15 cellular contexts compared by ENCODE assay signal in genomic region chr5:172744106-172745104, GRCh38. TPM values are rescaled to one million over a fixed set of nuclear protein-coding genes. Genes with fewer than 3 reads are reported as not detected.
DNase-seq lines count a peak whose midpoint lies in the region; ATAC-seq, FAIRE-seq and TF ChIP-seq lines count a peak whose summit lies in the region.
"Had no signal": no experiment of that assay in that cellular context is flagged by ENCODE, and none has a peak within 500 bp of the region (broad histone marks: within the 10 kb centered on the region; RNA-seq: fewer than 3 reads in every experiment).

No MANE protein-coding gene starts in this region.

- H3K27me3 Mint-ChIP-seq in CD8-positive, alpha-beta memory T cell: peaks cover 0 to 4% of the 10 kb centered on the region in 2 donors
- no peaks in the 10 kb centered on the region for H3K27me3 Mint-ChIP-seq in chondrocyte (ENCODE audit: low read depth)

- no peaks in the 10 kb centered on the region for H3K79me2 ChIP-seq in HepG2 (ENCODE audit: insufficient read depth, low read length)

- no peaks in the 10 kb centered on the region for H3K36me3 ChIP-seq in CD8-positive, alpha-beta memory T cell (ENCODE audit: insufficient read depth, low read length)
- H3K36me3 ChIP-seq in HepG2 (replicated peaks in 1 of 2; ENCODE audit: control insufficient read depth in 1 of 2, insufficient read depth in 2 of 2, low read length in 2 of 2) (no peaks in the 10 kb centered on the region), small intestine (ENCODE audit: control insufficient read depth in 2 of 2, insufficient read depth in 2 of 2, low read length in 2 of 2) (no peaks in the 10 kb centered on the region)
- H3K36me3 ChIP-seq: SJCRH30 had no signal

- TF ChIP-seq POLR2A in HepG2 (IDR thresholded peaks at IDR 0.05; ENCODE audit: insufficient read depth in 1 of 2, low read depth in 2 of 2, low read length in 2 of 2): no peak

- TF ChIP-seq RAD21 in HepG2 (CRISPR knock-in tag; IDR thresholded peaks at IDR 0.05): no peak

- peak in 2 of 5 donors; percentile 12 to 43 for DNase-seq in CD8-positive, alpha-beta memory T cell
- peak; percentile 73 for DNase-seq in chondrocyte (ENCODE audit: low spot score)
- DNase-seq in HepG2 (ENCODE audit: low spot score): no peak
- peak; percentile 27 for DNase-seq in small intestine
- no peak for DNase-seq in DMS53 (lab: John Stamatoyannopoulos, UW)
- no peak for DNase-seq in stimulated activated CD4-positive, alpha-beta T cell treated with anti-CD3 and anti-CD28 coated beads, Interleukin-15, amount 100 ng/mL, for 24 hours
- DNase-seq in stimulated activated naive CD4-positive, alpha-beta T cell treated with Interleukin-2 at 50 U/mL for 16 hours (lab: John Stamatoyannopoulos, UW): no peak
- DNase-seq: activated CD8-positive, alpha-beta memory T cell treated with anti-CD3 and anti-CD28 coated beads for 24 hours; activated effector memory CD4-positive, alpha-beta T cell treated with anti-CD3 and anti-CD28 coated beads, Interleukin-2, amount 50 U/mL, for 16 hours; effector memory CD4-positive, alpha-beta T cell; SJCRH30 had no signal

- peak overlapping the region in 7 of 8 donors; percentile 7 to 92 (median 73) for H3K27ac Mint-ChIP-seq in CD8-positive, alpha-beta memory T cell
- peak overlapping the region; percentile 75 for H3K27ac Mint-ChIP-seq in chondrocyte (ENCODE audit: unreplicated experiment)

- no peak overlapping the region for H3K9ac ChIP-seq in HepG2 (ENCODE audit: insufficient read depth, low read depth, low read length)

- H3K4me1 ChIP-seq in CD8-positive, alpha-beta memory T cell (ENCODE audit: insufficient read depth, low read length): no peaks in the 10 kb centered on the region
- H3K4me1 ChIP-seq in HepG2 (ENCODE audit: insufficient read depth, low read length): peaks cover 29% of the 10 kb centered on the region
- no peaks in the 10 kb centered on the region for H3K4me1 ChIP-seq in small intestine (ENCODE audit: control insufficient read depth in 2 of 2, insufficient read depth in 1 of 2, low read depth in 1 of 2, low read length in 1 of 2)

- BruUV-seq in HepG2 (replicated peaks; lab: Mats Ljungman, UMichigan): no TSS peak

- H3K27ac ChIP-seq in CD8-positive, alpha-beta memory T cell (ENCODE audit: low read depth, low read length): no peak overlapping the region
- H3K27ac ChIP-seq in HepG2 (ENCODE audit: extremely low read length, insufficient read depth, low read length): no peak overlapping the region
- H3K27ac ChIP-seq in small intestine (ENCODE audit: low read depth in 1 of 2, low read length in 1 of 2): no peak overlapping the region
- H3K27ac ChIP-seq: SJCRH30 had no signal

- H3K4me1 Mint-ChIP-seq in CD8-positive, alpha-beta memory T cell: peaks cover 15 to 35% (median 17%) of the 10 kb centered on the region in 3 donors
- peaks cover 58% of the 10 kb centered on the region for H3K4me1 Mint-ChIP-seq in chondrocyte (ENCODE audit: low read depth)

- no peaks in the 10 kb centered on the region for H4K20me1 ChIP-seq in HepG2 (ENCODE audit: insufficient read depth, low read length)

- no peak for TF ChIP-seq EP300 in HepG2 (IDR thresholded peaks at IDR 0.05; ENCODE audit: low read depth in 2 of 2, low read length in 2 of 2)
- no peak for TF ChIP-seq EP300 in HepG2 (CRISPR knock-in tag; IDR thresholded peaks at IDR 0.05; ENCODE audit: borderline replicate concordance)

- H3K4me3 ChIP-seq in CD8-positive, alpha-beta memory T cell (ENCODE audit: low read length): no peak overlapping the region
- no peak overlapping the region; a peak in 1 of 6 replicates for H3K4me3 ChIP-seq in HepG2 (replicated peaks in 1 of 3; ENCODE audit: insufficient read depth in 1 of 3, low read depth in 2 of 3, low read length in 3 of 3)
- no peak overlapping the region for H3K4me3 ChIP-seq in small intestine (ENCODE audit: low read depth in 1 of 2, low read length in 2 of 2)
- H3K4me3 ChIP-seq: SJCRH30, smooth muscle cell had no signal

- no peak overlapping the region for H2AFZ ChIP-seq in HepG2 (ENCODE audit: low read length)

- ATAC-seq in HepG2 (peak; percentile 71), GM18519 (IDR thresholded peaks at IDR 0.05; ENCODE audit: low FRiP score, unreplicated experiment) (no peak)

- intact Hi-C loops in HepG2 (cut with micrococcal nuclease; ENCODE audit: unreplicated experiment): no loop called here

- H3K4me3 Mint-ChIP-seq in CD8-positive, alpha-beta memory T cell: peak overlapping the region in 6 of 7 donors; percentile 0 to 72 (median 24)
- H3K4me3 Mint-ChIP-seq in chondrocyte (ENCODE audit: unreplicated experiment): no peak overlapping the region
- H3K4me3 Mint-ChIP-seq: brain had no signal

- peaks cover 0 to 4% (median 0%) of the 10 kb centered on the region in 5 donors for H3K9me3 Mint-ChIP-seq in CD8-positive, alpha-beta memory T cell
- peaks cover 8% of the 10 kb centered on the region for H3K9me3 Mint-ChIP-seq in chondrocyte (ENCODE audit: low read depth)

- TF ChIP-seq CTCF in chondrocyte (IDR thresholded peaks at IDR 0.05): no peak
- no peak for TF ChIP-seq CTCF in HepG2 (CRISPR knock-in tag; IDR thresholded peaks at IDR 0.05)

- FAIRE-seq in HepG2 (lab: Jason Lieb, UNC): no peak
- FAIRE-seq in small intestine (lab: Jason Lieb, UNC): no peak
- FAIRE-seq: HTR-8/SVneo had no signal

- no peaks in the 10 kb centered on the region for H3K9me3 ChIP-seq in CD8-positive, alpha-beta memory T cell (ENCODE audit: low read length)
- H3K9me3 ChIP-seq in HepG2 (ENCODE audit: low read length) (no peaks in the 10 kb centered on the region), small intestine (ENCODE audit: control insufficient read depth, low read depth) (no peaks in the 10 kb centered on the region)
- H3K9me3 ChIP-seq: SJCRH30 had no signal

- H3K36me3 Mint-ChIP-seq in CD8-positive, alpha-beta memory T cell: no peaks in the 10 kb centered on the region
- H3K36me3 Mint-ChIP-seq in chondrocyte (ENCODE audit: low read depth): peaks cover 3% of the 10 kb centered on the region
- H3K36me3 Mint-ChIP-seq: brain had no signal

- no peaks in the 10 kb centered on the region for H3K27me3 ChIP-seq in CD8-positive, alpha-beta memory T cell (ENCODE audit: insufficient read depth, low read length, poor library complexity, severe bottlenecking)
- H3K27me3 ChIP-seq in HepG2 (ENCODE audit: control insufficient read depth in 1 of 2, insufficient read depth in 2 of 2, low read length in 2 of 2): peaks cover 3 to 5% of the 10 kb centered on the region in 2 experiments; a peak in 1 of 5 replicates
- H3K27me3 ChIP-seq in small intestine (ENCODE audit: control insufficient read depth in 2 of 2, insufficient read depth in 2 of 2, low read length in 2 of 2): no peaks in the 10 kb centered on the region
- H3K27me3 ChIP-seq: SJCRH30 had no signal

- POLR2A ChIA-PET in CD8-positive, alpha-beta memory T cell (lab: Charles Lee): no interaction called here
- POLR2A ChIA-PET in HepG2 (lab: Yijun Ruan, JAX): no interaction called here

- in situ Hi-C loops in HepG2 (cut with HindIII; ENCODE audit: extremely low pct_ligation_motif_present, low pct_unique_long_range_greater_than_20kb): no loop called here

- H3K4me2 ChIP-seq in HepG2 (ENCODE audit: low read depth, low read length): peak overlapping the region; percentile 42; the same call in 1 of the 2 replicates
- H3K4me2 ChIP-seq: smooth muscle cell had no signal

- CTCF ChIA-PET in CD8-positive, alpha-beta memory T cell (lab: Charles Lee): no interaction called here
- CTCF ChIA-PET in HepG2 (lab: Yijun Ruan, JAX; ENCODE audit: low intra/inter-chr PET ratio, low total read pairs): no interaction called here

- WGBS in HepG2 (ENCODE audit: low lambda C conversion rate): 8% methylated on average over 9 of the region's 12 CpGs
- 40 to 62% (median 53%) methylated on average over 12 of the region's 12 CpGs for WGBS in small intestine, 3 donors

TF ChIP-seq in HepG2, 621 proteins besides CTCF, POLR2A, EP300 and RAD21 (continues in another document):
- TF ChIP-seq ZMYM3 (CRISPR knock-in tag; IDR thresholded peaks at IDR 0.05) (0 out of 2 replicates have a peak, but pooled peaks have one; percentile 23), ZSCAN20 (CRISPR knock-in tag; IDR thresholded peaks at IDR 0.05; ENCODE audit: borderline replicate concordance) (no peak), TMF1 (CRISPR knock-in tag; IDR thresholded peaks at IDR 0.05; ENCODE audit: low read depth) (no peak), ZBTB42 (CRISPR knock-in tag; IDR thresholded peaks at IDR 0.05) (no peak)

RNA-seq across cellular contexts. Expression of gene DUSP1, which starts 26.6 kb away (rescaled TPM):
- total RNA-seq in CD8-positive, alpha-beta memory T cell: 10 to 100 TPM in 1 of 2 experiments, 1 to 10 TPM in 1; 9.4 to 10.9 TPM
- 1,007 TPM for polyA plus RNA-seq in CD8-positive, alpha-beta memory T cell
- total RNA-seq in chondrocyte (91.5 to 171 TPM (median 150 TPM) in 3 replicates), HepG2 (2016; rRNA removed; fragmentation: Illumina TruSeq; extraction: Trizol) (18.0 and 27.1 TPM in 2 replicates)
- 7.1 and 7.8 TPM in 2 replicates for total RNA-seq in HepG2 (2016; cell fraction: cytosol; rRNA removed; fragmentation: Illumina TruSeq; extraction: Trizol; ENCODE audit: low read depth)
- 15.8 and 29.9 TPM in 2 replicates for total RNA-seq in HepG2 (2016; cell fraction: insoluble cytoplasmic fraction; rRNA removed; fragmentation: Illumina TruSeq; extraction: Trizol)
- 14.2 and 16.6 TPM in 2 replicates for total RNA-seq in HepG2 (2016; cell fraction: membrane; rRNA removed; fragmentation: Illumina TruSeq; extraction: Trizol)
- total RNA-seq in HepG2 (2016; cell fraction: nucleus; rRNA removed; fragmentation: Illumina TruSeq; extraction: Trizol): 53.7 and 56.5 TPM in 2 replicates
- polyA plus RNA-seq in HepG2 (2011; rRNA removed) (55.5 and 79.2 TPM in 2 replicates), small intestine (100 to 1,000 TPM in 1 of 3 donors, 10 to 100 TPM in 2; 64.4 to 216 (median 65.4) TPM)
- polyA plus RNA-seq in HepG2 (2011; cell fraction: cytosol; rRNA removed): 59.1 and 69.7 TPM in 2 replicates
- polyA plus RNA-seq in HepG2 (2011; cell fraction: nucleus; rRNA removed): 85.1 and 113 TPM in 2 replicates
- polyA plus RNA-seq in HepG2 (2012): 48.1 and 56.6 TPM in 2 replicates
- 4.7 and 6.0 TPM in 2 replicates for polyA plus RNA-seq in HepG2 (2016; cell fraction: cytosol; fragmentation: Illumina TruSeq; extraction: Trizol; ENCODE audit: low read depth)
- 17.2 and 23.0 TPM in 2 replicates for polyA plus RNA-seq in HepG2 (2016; cell fraction: insoluble cytoplasmic fraction; fragmentation: Illumina TruSeq; extraction: Trizol; ENCODE audit: low read depth)
- 9.3 and 9.4 TPM in 2 replicates for polyA plus RNA-seq in HepG2 (2016; cell fraction: membrane; fragmentation: Illumina TruSeq; extraction: Trizol; ENCODE audit: low read depth)
- polyA plus RNA-seq in HepG2 (2016; cell fraction: nucleus; fragmentation: Illumina TruSeq; extraction: Trizol; ENCODE audit: insufficient read depth, low read depth): 63.2 and 85.8 TPM in 2 replicates
- polyA minus RNA-seq in HepG2 (2011; rRNA and poly(A)+ RNA removed; ENCODE audit: low replicate concordance): 142 and 198 TPM in 2 replicates
- 72.5 and 80.5 TPM in 2 replicates for polyA minus RNA-seq in HepG2 (2011; cell fraction: cytosol; rRNA and poly(A)+ RNA removed)
- polyA minus RNA-seq in HepG2 (2011; cell fraction: nucleus; rRNA and poly(A)+ RNA removed): 95.3 and 131 TPM in 2 replicates

Comparison
In these comparisons a context has a peak if more than half of its experiments do, and no peak if none do; other contexts are left out.
1. DNase-seq: peak in chondrocyte (single experiment) and small intestine (single experiment); none in HepG2 (single experiment), DMS53 (single experiment), stimulated activated CD4-positive, alpha-beta T cell treated with anti-CD3 and anti-CD28 coated beads, Interleukin-15, amount 100 ng/mL, for 24 hours (single experiment) and stimulated activated naive CD4-positive, alpha-beta T cell treated with Interleukin-2 at 50 U/mL for 16 hours (single experiment).